In genomic region chr15:36972704-36973103, GRCh38 we compare ENCODE assay signal across 26 cellular contexts.
"Had no signal": no experiment of that assay in that cellular context is flagged by ENCODE, and none has a peak within 500 bp of the region (broad histone marks: within the 10 kb centered on the region; RNA-seq: fewer than 3 reads in every experiment).

No MANE protein-coding gene starts in this region.

- H3K27ac ChIP-seq: ascending aorta, colonic mucosa, SJCRH30, SK-N-MC had no signal

- DNase-seq: activated CD4-positive, alpha-beta T cell treated with anti-CD3 and anti-CD28 coated beads, Interleukin-2, amount 10 ng/mL, durations not matched to agents 24 days and 14 days; activated CD4-positive, alpha-beta T cell treated with anti-CD3 and anti-CD28 coated beads, Interleukin-2, amount 50 U/mL, for 4 hours; activated CD8-positive, alpha-beta T cell treated with anti-CD3 and anti-CD28 coated beads for 36 hours; activated effector memory CD4-positive, alpha-beta T cell treated with anti-CD3 and anti-CD28 coated beads, Interleukin-2, amount 50 U/mL, for 16 hours; activated naive CD4-positive, alpha-beta T cell; activated naive CD4-positive, alpha-beta T cell treated with anti-CD3 and anti-CD28 coated beads, Interleukin-2, amount 50 U/mL, for 16 hours; activated naive CD8-positive, alpha-beta T cell treated with anti-CD3 and anti-CD28 coated beads for 36 hours; activated T-cell treated with anti-CD3 and anti-CD28 coated beads, Interleukin-2, amount 50 U/mL, for 1 hour; activated T-cell treated with anti-CD3 and anti-CD28 coated beads, Interleukin-2, amount 50 U/mL, for 72 hours; amniotic stem cell; colonic mucosa; NCI-H1105; NCI-H1417 treated with DMSO at 0.1 percent for 48 hours; NCI-H1930; NCI-H2081 treated with DMSO at 0.1 percent for 48 hours; NCI-H226; NCI-H524 treated with DMSO at 0.1 percent for 48 hours; NK-92 treated with Interleukin-12 subunit alpha and Interleukin-12 subunit beta, amount 100 ng/mL, for 24 hours; SHP77; SJCRH30; T1000 had no signal

- H3K4me1 ChIP-seq: colonic mucosa, SJCRH30 had no signal

- H3K4me3 ChIP-seq: ascending aorta, cardiac muscle cell, colonic mucosa, SJCRH30, SK-N-MC had no signal

- H3K9me3 ChIP-seq: ascending aorta, colonic mucosa, SJCRH30 had no signal

- H3K27me3 ChIP-seq: ascending aorta, cardiac muscle cell, SJCRH30 had no signal

- H3K36me3 ChIP-seq: ascending aorta, colonic mucosa, SJCRH30 had no signal

- ATAC-seq: activated CD8-positive, alpha-beta T cell treated with anti-CD3 and anti-CD28 coated beads for 36 hours; activated T-cell treated with anti-CD3 and anti-CD28 coated beads, Interleukin-2, amount 50 U/mL, for 72 hours; activated T-helper 17 cell treated with anti-CD3 and anti-CD28 coated beads, Interleukin-2, amount 50 U/mL, for 72 hours; Panc1 had no signal
